ENCODE assay signal across 15 cellular contexts in the genomic region with DNA sequence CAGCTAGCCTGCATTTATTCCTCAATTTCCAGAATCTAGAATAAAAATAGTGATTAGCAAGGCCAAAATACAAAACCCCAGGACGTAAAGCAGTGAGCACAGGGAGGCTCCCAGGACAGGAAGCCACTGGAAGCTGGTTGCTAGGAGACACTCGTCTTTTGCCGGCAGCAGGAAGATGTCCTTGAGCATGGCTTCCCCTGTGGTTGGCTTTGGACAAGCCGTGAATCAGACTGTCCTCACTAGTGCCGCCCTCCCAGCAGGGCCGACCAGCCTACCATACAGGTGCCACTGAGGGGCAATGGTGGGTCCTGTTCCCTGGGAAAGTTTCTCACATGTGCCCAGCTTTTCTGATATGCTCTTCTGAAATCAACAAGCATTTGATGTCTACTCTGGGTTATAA.
DNase-seq lines count a peak whose midpoint lies in the region; ATAC-seq and TF ChIP-seq lines count a peak whose summit lies in the region.
"Had no signal": no experiment of that assay in that cellular context is flagged by ENCODE, and none has a peak within 500 bp of the region (broad histone marks: within the 10 kb centered on the region; RNA-seq: fewer than 3 reads in every experiment).

No MANE protein-coding gene starts in this region.

- H3K27me3 Mint-ChIP-seq in progenitor cell of endocrine pancreas: peaks cover 89% of the 10 kb centered on the region
- H3K27me3 Mint-ChIP-seq in activated CD8-positive, alpha-beta T cell treated with anti-CD3 and anti-CD28 coated beads for 36 hours: peaks cover 60% of the 10 kb centered on the region

- TF ChIP-seq CTCF in SK-N-SH (IDR thresholded peaks at IDR 0.05) (0 out of 2 replicates have a peak, but pooled peaks have one; percentile 7), progenitor cell of endocrine pancreas (IDR thresholded peaks at IDR 0.05; ENCODE audit: unreplicated experiment) (no peak)
- TF ChIP-seq CTCF in activated CD8-positive, alpha-beta T cell treated with anti-CD3 and anti-CD28 coated beads for 36 hours (IDR thresholded peaks at IDR 0.05): no peak

- no peaks in the 10 kb centered on the region for H3K4me1 Mint-ChIP-seq in progenitor cell of endocrine pancreas (ENCODE audit: low read depth)
- H3K4me1 Mint-ChIP-seq in activated CD8-positive, alpha-beta T cell treated with anti-CD3 and anti-CD28 coated beads for 36 hours (ENCODE audit: low read depth): no peaks in the 10 kb centered on the region
- H3K4me1 Mint-ChIP-seq: brain had no signal

- CTCF ChIA-PET in SK-N-SH (lab: Yijun Ruan, JAX): interaction anchor here (1.1 to 31.9 kb wide), 9 partner anchors 9 to 1115 kb away, joined by 3 to 1047 read pairs (median 6); a partner anchor contains a TSS
- CTCF ChIA-PET in activated CD8-positive, alpha-beta T cell treated with anti-CD3 and anti-CD28 coated beads for 36 hours (lab: Charles Lee): interaction anchor here (2.1 kb wide), 1 partner anchor 9 kb away, joined by 12 read pairs; no protein-coding TSS in a partner anchor

- H3K4me1 ChIP-seq in SK-N-SH (ENCODE audit: control insufficient read depth in 1 of 2, insufficient read depth in 2 of 2, low read depth in 1 of 2, low read length in 1 of 2): peaks cover 15 to 26% of the 10 kb centered on the region in 2 experiments; a peak in 3 of 4 replicates
- H3K4me1 ChIP-seq: thyroid gland had no signal

- no peak overlapping the region for H3K9ac ChIP-seq in SK-N-SH

- intact Hi-C loops in activated CD8-positive, alpha-beta T cell treated with anti-CD3 and anti-CD28 coated beads for 36 hours (cut with micrococcal nuclease): no loop called here

- 14% methylated on average over 6 of the region's 6 CpGs for WGBS in SK-N-SH (ENCODE audit: low lambda C conversion rate)

- no peak overlapping the region for H3K27ac Mint-ChIP-seq in progenitor cell of endocrine pancreas
- H3K27ac Mint-ChIP-seq in activated CD8-positive, alpha-beta T cell treated with anti-CD3 and anti-CD28 coated beads for 36 hours: no peak overlapping the region
- H3K27ac Mint-ChIP-seq: brain; T-helper 2 cell treated with Interferon-gamma antibody and Interleukin-4, amounts not matched to agents 5 μg/mL and 100 μg/mL, for 36 hours had no signal

- no peaks in the 10 kb centered on the region for H3K36me3 ChIP-seq in SK-N-SH (replicated peaks in 1 of 2; ENCODE audit: control insufficient read depth in 1 of 2, insufficient read depth in 2 of 2, low read length in 1 of 2)
- H3K36me3 ChIP-seq: thyroid gland had no signal

- no peaks in the 10 kb centered on the region for H3K9me3 ChIP-seq in SK-N-SH
- H3K9me3 ChIP-seq: thyroid gland had no signal

- no peak overlapping the region for H3K4me3 ChIP-seq in SK-N-SH (ENCODE audit: low read depth in 2 of 2, low read length in 1 of 2)
- H3K4me3 ChIP-seq: GM12878, thyroid gland had no signal

- H3K9me3 Mint-ChIP-seq in progenitor cell of endocrine pancreas (ENCODE audit: low read depth): no peaks in the 10 kb centered on the region
- no peaks in the 10 kb centered on the region for H3K9me3 Mint-ChIP-seq in activated CD8-positive, alpha-beta T cell treated with anti-CD3 and anti-CD28 coated beads for 36 hours
- H3K9me3 Mint-ChIP-seq: brain; T-helper 2 cell treated with Interferon-gamma antibody and Interleukin-4, amounts not matched to agents 5 μg/mL and 100 μg/mL, for 36 hours had no signal

- H3K4me2 ChIP-seq in SK-N-SH: peak overlapping the region; percentile 45

- TF ChIP-seq EP300 in SK-N-SH (IDR thresholded peaks at IDR 0.05; ENCODE audit: borderline replicate concordance in 1 of 2, low read depth in 1 of 2, low read length in 1 of 2): no peak

- no peaks in the 10 kb centered on the region for H4K20me1 ChIP-seq in SK-N-SH (ENCODE audit: insufficient read depth)

- POLR2A ChIA-PET in SK-N-SH (lab: Yijun Ruan, JAX): interaction anchor here (0.6 kb wide), 2 partner anchors 353 to 504 kb away, joined by 3 to 5 read pairs; no protein-coding TSS in a partner anchor
- POLR2A ChIA-PET in activated CD8-positive, alpha-beta T cell treated with anti-CD3 and anti-CD28 coated beads for 36 hours (lab: Charles Lee): interaction anchor here (1.2 kb wide), 1 partner anchor 10 kb away, joined by 3 read pairs; no protein-coding TSS in a partner anchor

- no peaks in the 10 kb centered on the region for H3K9me2 ChIP-seq in SK-N-SH

- H3K4me3 Mint-ChIP-seq in progenitor cell of endocrine pancreas (ENCODE audit: low read depth): no peak overlapping the region
- H3K4me3 Mint-ChIP-seq in activated CD8-positive, alpha-beta T cell treated with anti-CD3 and anti-CD28 coated beads for 36 hours: no peak overlapping the region
- H3K4me3 Mint-ChIP-seq: brain; T-helper 2 cell treated with Interferon-gamma antibody and Interleukin-4, amounts not matched to agents 5 μg/mL and 100 μg/mL, for 36 hours had no signal

- no peak for TF ChIP-seq RAD21 in SK-N-SH (IDR thresholded peaks at IDR 0.05; ENCODE audit: low read length)

- H3K36me3 Mint-ChIP-seq in progenitor cell of endocrine pancreas (ENCODE audit: insufficient read depth): no peaks in the 10 kb centered on the region
- no peaks in the 10 kb centered on the region for H3K36me3 Mint-ChIP-seq in activated CD8-positive, alpha-beta T cell treated with anti-CD3 and anti-CD28 coated beads for 36 hours (ENCODE audit: low read depth)
- H3K36me3 Mint-ChIP-seq: brain had no signal

- no peaks in the 10 kb centered on the region for H3K27me3 ChIP-seq in SK-N-SH (ENCODE audit: insufficient read depth)
- H3K27me3 ChIP-seq: thyroid gland had no signal

- H3F3A ChIP-seq in SK-N-SH (replicated peaks; ENCODE audit: insufficient read depth): peaks cover 15% of the 10 kb centered on the region

- peak overlapping the region in 1 of 2 experiments; percentile 29; a peak in 2 of 4 replicates for H3K27ac ChIP-seq in SK-N-SH (ENCODE audit: low read depth in 2 of 2, low read length in 1 of 2)
- H3K27ac ChIP-seq: thyroid gland had no signal

- H2AFZ ChIP-seq in SK-N-SH (ENCODE audit: low read depth): peak overlapping the region; percentile 90

- no peaks in the 10 kb centered on the region for H3K79me2 ChIP-seq in SK-N-SH (ENCODE audit: insufficient read depth)

- no peak for ATAC-seq in activated CD8-positive, alpha-beta T cell treated with anti-CD3 and anti-CD28 coated beads for 36 hours
- ATAC-seq: GM12878, left lobe of liver had no signal

- DNase-seq in DMS153 (lab: John Stamatoyannopoulos, UW) (peak; percentile 86), NCI-H1092 (lab: John Stamatoyannopoulos, UW) (peak; percentile 31), SK-N-SH (peak; percentile 62), islet precursor cell (peak; percentile 61), progenitor cell of endocrine pancreas (ENCODE audit: low spot score, unreplicated experiment) (no peak), 8988T (no peak)
- DNase-seq in activated CD8-positive, alpha-beta T cell treated with anti-CD3 and anti-CD28 coated beads for 36 hours: no peak
- DNase-seq in stimulated activated CD4-positive, alpha-beta T cell treated with anti-CD3 and anti-CD28 coated beads, Interleukin-4, amount 100 ng/mL, for 24 hours: no peak
- DNase-seq: C1 segment of cervical spinal cord, NCI-H446 had no signal

TF ChIP-seq in SK-N-SH, 30 proteins besides CTCF, POLR2A, EP300 and RAD21:
- TF ChIP-seq TEAD4 (IDR thresholded peaks at IDR 0.05; ENCODE audit: borderline replicate concordance, insufficient read depth) (no peak), FOSL2 (IDR thresholded peaks at IDR 0.05; ENCODE audit: borderline replicate concordance, low read depth) (no peak)

Comparison
In these comparisons a context has a peak if more than half of its experiments do, and no peak if none do; other contexts are left out.
1. DNase-seq: peak in DMS153 (single experiment), NCI-H1092 (single experiment), SK-N-SH (single experiment) and islet precursor cell (single experiment); none in progenitor cell of endocrine pancreas (single experiment), 8988T (single experiment), activated CD8-positive, alpha-beta T cell treated with anti-CD3 and anti-CD28 coated beads for 36 hours (single experiment) and stimulated activated CD4-positive, alpha-beta T cell treated with anti-CD3 and anti-CD28 coated beads, Interleukin-4, amount 100 ng/mL, for 24 hours (single experiment).